10 cellular contexts compared by ENCODE assay signal in genomic region chr19:17948474-17948966, GRCh38. TPM values are rescaled to one million over a fixed set of nuclear protein-coding genes. Genes with fewer than 3 reads are reported as not detected.
DNase-seq lines count a peak whose midpoint lies in the region; FAIRE-seq and TF ChIP-seq lines count a peak whose summit lies in the region.
"Had no signal": no experiment of that assay in that cellular context is flagged by ENCODE, and none has a peak within 500 bp of the region (broad histone marks: within the 10 kb centered on the region; RNA-seq: fewer than 3 reads in every experiment).

No MANE protein-coding gene starts in this region.

- FAIRE-seq in endothelial cell of umbilical vein (lab: Jason Lieb, UNC): no peak
- FAIRE-seq: A204.1 had no signal

- peaks cover 44 to 45% of the 10 kb centered on the region in 2 experiments for H3K27me3 ChIP-seq in endothelial cell of umbilical vein (ENCODE audit: control insufficient read depth in 2 of 2, insufficient read depth in 2 of 2, low read length in 2 of 2)

- H3K27ac ChIP-seq in endothelial cell of umbilical vein (ENCODE audit: insufficient read depth, low read depth, low read length): no peak overlapping the region

- H4K20me1 ChIP-seq in endothelial cell of umbilical vein (replicated peaks; ENCODE audit: control insufficient read depth, extremely low read depth, insufficient read depth, low read length): no peaks in the 10 kb centered on the region

- DNase-seq in DMS 273 (lab: John Stamatoyannopoulos, UW; ENCODE audit: unreplicated experiment): peak; percentile 87
- DNase-seq in DMS 273 treated with DMSO at 0.1 percent for 48 hours (lab: John Stamatoyannopoulos, UW): no peak
- peak; percentile 98 for DNase-seq in NCI-H82 (lab: John Stamatoyannopoulos, UW)
- DNase-seq in endothelial cell of umbilical vein (ENCODE audit: low read depth, low spot score): no peak
- DNase-seq in skeletal muscle cell (ENCODE audit: low read depth): no peak
- DNase-seq in NCI-H2196 (lab: John Stamatoyannopoulos, UW; ENCODE audit: unreplicated experiment): no peak
- no peak for DNase-seq in GM13977 (ENCODE audit: low spot score)
- no peak for DNase-seq in KG1 (lab: John Stamatoyannopoulos, UW)

- no peaks in the 10 kb centered on the region for H3K79me2 ChIP-seq in endothelial cell of umbilical vein (ENCODE audit: control insufficient read depth, insufficient read depth, low read length)

- dilution Hi-C loops in endothelial cell of umbilical vein (cut with MboI; ENCODE audit: extremely low pct_ligation_motif_present, low sequenced_read_pairs): no loop called here

- POLR2A ChIA-PET in endothelial cell of umbilical vein (lab: Charles Lee): interaction anchor here (0.9 kb wide), 1 partner anchor 16 kb away, joined by 3 read pairs; the partner anchor contains the start of gene CCDC124

- TF ChIP-seq CTCF in endothelial cell of umbilical vein (IDR thresholded peaks at IDR 0.05; ENCODE audit: extremely low read depth in 1 of 2, insufficient read depth in 1 of 2, low read depth in 1 of 2, low read length in 2 of 2) (no peak), GM13977 (IDR thresholded peaks at IDR 0.05; ENCODE audit: extremely low read depth, insufficient read depth, missing control alignments) (no peak)

- H3K9me1 ChIP-seq in endothelial cell of umbilical vein (replicated peaks; ENCODE audit: control insufficient read depth, extremely low read depth, insufficient read depth, low read length): no peaks in the 10 kb centered on the region

- H3K4me1 ChIP-seq in endothelial cell of umbilical vein (ENCODE audit: control insufficient read depth, extremely low read depth, insufficient read depth, low read length): peaks cover 8% of the 10 kb centered on the region

- BruUV-seq in endothelial cell of umbilical vein (replicated peaks; lab: Mats Ljungman, UMichigan): no TSS peak

- H2AFZ ChIP-seq in endothelial cell of umbilical vein (ENCODE audit: low read depth, low read length): peak overlapping the region; percentile 32

- CTCF ChIA-PET in endothelial cell of umbilical vein (lab: Charles Lee): interaction anchor here (0.7 to 2.8 kb wide), 7 partner anchors 10 to 89 kb away, joined by 3 to 25 read pairs (median 8); partner anchors contain the start of genes CCDC124 and RPL18A

- no peak for TF ChIP-seq POLR2A in endothelial cell of umbilical vein (IDR thresholded peaks at IDR 0.05; ENCODE audit: low read depth, low read length)

- intact Hi-C loops in endothelial cell of umbilical vein (cut with micrococcal nuclease): no loop called here

- in situ Hi-C loops in GM13977 (cut with MboI; ENCODE audit: low pct_unique_long_range_greater_than_20kb, low sequenced_read_pairs, unreplicated experiment): loop anchor here (25.0 kb wide), 1 partner anchor 114 kb away; no protein-coding TSS in a partner anchor

- H3K9ac ChIP-seq in endothelial cell of umbilical vein (replicated peaks; ENCODE audit: extremely low read depth, insufficient read depth, low read length): no peak overlapping the region

- peaks cover 0 to 4% of the 10 kb centered on the region in 2 experiments for H3K36me3 ChIP-seq in endothelial cell of umbilical vein (ENCODE audit: control insufficient read depth in 2 of 2, extremely low read depth in 1 of 2, insufficient read depth in 2 of 2, low read length in 2 of 2)

- H3K9me3 ChIP-seq in endothelial cell of umbilical vein (replicated peaks; ENCODE audit: control insufficient read depth, insufficient read depth, low read length): no peaks in the 10 kb centered on the region

- peak overlapping the region; percentile 10 for H3K4me2 ChIP-seq in endothelial cell of umbilical vein (ENCODE audit: insufficient read depth, low read length)

- H3K4me3 ChIP-seq in endothelial cell of umbilical vein (replicated peaks in 1 of 3; ENCODE audit: insufficient read depth in 1 of 3, low read depth in 1 of 3, low read length in 3 of 3) (peak overlapping the region in 2 of 3 experiments; percentile 36 to 54), skeletal muscle cell (ENCODE audit: low read depth, low read length) (peak overlapping the region; percentile 44)

TF ChIP-seq in endothelial cell of umbilical vein, 7 proteins besides CTCF, POLR2A, EP300 and RAD21:
- no peak for TF ChIP-seq FOS (IDR thresholded peaks at IDR 0.05; ENCODE audit: borderline replicate concordance, insufficient read depth, low read length)
- TF ChIP-seq MAX (IDR thresholded peaks at IDR 0.05; ENCODE audit: insufficient read depth, insufficient read length): no peak
- TF ChIP-seq POLR2AphosphoS5 (IDR thresholded peaks at IDR 0.05; ENCODE audit: insufficient read depth, low read depth, low read length): no peak
- TF ChIP-seq JUN (IDR thresholded peaks at IDR 0.05; ENCODE audit: borderline replicate concordance, insufficient read depth, insufficient read length, low read depth): no peak
- TF ChIP-seq EZH2 (IDR thresholded peaks at IDR 0.05; ENCODE audit: borderline replicate concordance, low read depth, low read length, severe bottlenecking): no peak
- no peak for TF ChIP-seq GATA2 (IDR thresholded peaks at IDR 0.05; ENCODE audit: insufficient read depth, insufficient read length, low read depth, low read length)
- no peak for TF ChIP-seq MYC (IDR thresholded peaks at IDR 0.05; ENCODE audit: low read depth, low read length)

RNA-seq across cellular contexts. Expression of gene CCDC124, which starts 15.7 kb away (rescaled TPM):
- total RNA-seq in endothelial cell of umbilical vein: 115 and 123 TPM in 2 replicates
- 101 and 128 TPM in 2 replicates for polyA plus RNA-seq in endothelial cell of umbilical vein
- 76.7 and 119 TPM in 2 replicates for polyA plus RNA-seq in endothelial cell of umbilical vein (2011; cell fraction: cytosol; rRNA removed)
- polyA plus RNA-seq in endothelial cell of umbilical vein (2011; cell fraction: nucleus; rRNA removed): 41.4 and 51.7 TPM in 2 replicates
- 85.4 and 149 TPM in 2 replicates for polyA plus RNA-seq in endothelial cell of umbilical vein (2012)
- 8.9 and 11.6 TPM in 2 replicates for polyA minus RNA-seq in endothelial cell of umbilical vein
- 32.0 TPM for polyA minus RNA-seq in endothelial cell of umbilical vein (2011; cell fraction: cytosol; rRNA and poly(A)+ RNA removed)
- 3.8 and 14.5 TPM in 2 replicates for polyA minus RNA-seq in endothelial cell of umbilical vein (2011; cell fraction: nucleus; rRNA and poly(A)+ RNA removed)

RNA-seq across cellular contexts. Expression of gene KCNN1, which starts 18.4 kb away (rescaled TPM):
- 0.32 and 0.80 TPM in 2 replicates for total RNA-seq in endothelial cell of umbilical vein
- 0.18 TPM in 2 replicates for polyA plus RNA-seq in endothelial cell of umbilical vein
- 0.13 TPM in 2 replicates for polyA plus RNA-seq in endothelial cell of umbilical vein (2011; cell fraction: cytosol; rRNA removed)
- not detected in 2 replicates for polyA plus RNA-seq in endothelial cell of umbilical vein (2011; cell fraction: nucleus; rRNA removed)
- polyA plus RNA-seq in endothelial cell of umbilical vein (2012): 0.40 and 0.93 TPM in 2 replicates
- polyA minus RNA-seq in endothelial cell of umbilical vein: 0.41 TPM in 1 of 2 replicates, not detected in the other
- 2.6 TPM for polyA minus RNA-seq in endothelial cell of umbilical vein (2011; cell fraction: cytosol; rRNA and poly(A)+ RNA removed)
- polyA minus RNA-seq in endothelial cell of umbilical vein (2011; cell fraction: nucleus; rRNA and poly(A)+ RNA removed): not detected in 2 replicates
- total RNA-seq: subcutaneous adipose tissue had no signal

RNA-seq across cellular contexts. Expression of gene ARRDC2, which starts 59.5 kb away (rescaled TPM):
- total RNA-seq in endothelial cell of umbilical vein: 17.2 and 17.4 TPM in 2 replicates
- 10.2 and 12.4 TPM in 2 replicates for polyA plus RNA-seq in endothelial cell of umbilical vein
- polyA plus RNA-seq in endothelial cell of umbilical vein (2011; cell fraction: cytosol; rRNA removed): 8.4 and 9.5 TPM in 2 replicates
- 20.7 and 22.0 TPM in 2 replicates for polyA plus RNA-seq in endothelial cell of umbilical vein (2011; cell fraction: nucleus; rRNA removed)
- 6.3 and 10.6 TPM in 2 replicates for polyA plus RNA-seq in endothelial cell of umbilical vein (2012)
- 6.0 and 8.6 TPM in 2 replicates for polyA minus RNA-seq in endothelial cell of umbilical vein
- 14.2 TPM for polyA minus RNA-seq in endothelial cell of umbilical vein (2011; cell fraction: cytosol; rRNA and poly(A)+ RNA removed)
- polyA minus RNA-seq in endothelial cell of umbilical vein (2011; cell fraction: nucleus; rRNA and poly(A)+ RNA removed): 9.4 and 13.4 TPM in 2 replicates

Comparison
In these comparisons a context has a peak if more than half of its experiments do, and no peak if none do; other contexts are left out.
1. DNase-seq: peak in DMS 273 (single experiment) and NCI-H82 (single experiment); none in DMS 273 treated with DMSO at 0.1 percent for 48 hours (single experiment), endothelial cell of umbilical vein (single experiment), skeletal muscle cell (single experiment), NCI-H2196 (single experiment), GM13977 (single experiment) and KG1 (single experiment).